ENCODE assay signal across 9 cellular contexts in the genomic region with DNA sequence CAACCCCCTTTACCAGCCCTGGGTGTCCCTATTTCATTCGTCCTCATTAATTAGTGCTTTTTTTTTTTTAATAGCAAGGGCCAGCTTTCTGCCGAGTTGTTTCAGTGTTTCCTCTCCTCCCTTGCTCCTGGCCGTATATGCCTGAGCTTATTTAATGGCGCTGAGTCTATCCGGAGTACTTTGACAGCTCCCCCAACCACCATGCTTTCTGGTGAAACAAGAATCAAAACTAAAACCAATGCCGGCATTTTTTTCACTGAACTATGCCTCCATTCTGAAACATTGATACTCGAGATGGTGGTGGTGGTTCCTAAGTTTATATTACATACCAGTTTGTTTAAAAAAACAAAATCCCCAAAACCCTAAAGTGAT. TPM values are rescaled to one million over a fixed set of nuclear protein-coding genes. Genes with fewer than 3 reads are reported as not detected.
DNase-seq lines count a peak whose midpoint lies in the region; ATAC-seq and FAIRE-seq lines count a peak whose summit lies in the region.
"Had no signal": no experiment of that assay in that cellular context is flagged by ENCODE, and none has a peak within 500 bp of the region (broad histone marks: within the 10 kb centered on the region; RNA-seq: fewer than 3 reads in every experiment).

No MANE protein-coding gene starts in this region.

- H3K9me3 ChIP-seq in ectodermal cell (ENCODE audit: control insufficient read depth, low read length) (no peaks in the 10 kb centered on the region), muscle layer of duodenum (ENCODE audit: control insufficient read depth in 1 of 2, low read length in 2 of 2) (no peaks in the 10 kb centered on the region)

- no peaks in the 10 kb centered on the region for H3K4me1 ChIP-seq in ectodermal cell (ENCODE audit: control insufficient read depth, insufficient read depth, low read length)
- peaks cover 0 to 13% of the 10 kb centered on the region in 2 donors for H3K4me1 ChIP-seq in muscle layer of duodenum (ENCODE audit: control insufficient read depth in 1 of 2, insufficient read depth in 2 of 2, low read length in 2 of 2)

- no peaks in the 10 kb centered on the region for H3K36me3 ChIP-seq in ectodermal cell (ENCODE audit: control insufficient read depth, insufficient read depth, low read length)
- H3K36me3 ChIP-seq in muscle layer of duodenum (ENCODE audit: control insufficient read depth in 1 of 2, insufficient read depth in 2 of 2, low read length in 2 of 2) = no peaks in the 10 kb centered on the region

- DNase-seq in NCI-H1417 (lab: John Stamatoyannopoulos, UW) (peak; percentile 13 to 76 (median 52)), NCI-H1417 treated with DMSO at 0.1 percent for 48 hours (lab: John Stamatoyannopoulos, UW) (no peak), RCC 7860 (ENCODE audit: low spot score) (peak; percentile 14), cerebellar nuclear complex (lab: John Stamatoyannopoulos, UW) (no peak), putamen (ENCODE audit: low spot score) (no peak)

- H3K4me3 ChIP-seq in ectodermal cell (ENCODE audit: insufficient read depth, low read depth, low read length) = peak overlapping the region; percentile 60
- H3K4me3 ChIP-seq in muscle layer of duodenum (ENCODE audit: low read depth in 1 of 2, low read length in 2 of 2) = peak overlapping the region; percentile 68 to 92

- H3K27me3 ChIP-seq in ectodermal cell (ENCODE audit: control insufficient read depth, insufficient read depth, low read length, poor library complexity, severe bottlenecking) (peaks cover 36% of the 10 kb centered on the region), muscle layer of duodenum (ENCODE audit: low read depth, low read length) (no peaks in the 10 kb centered on the region)

- H3K27ac ChIP-seq in ectodermal cell (ENCODE audit: insufficient read depth, low read depth, low read length, poor library complexity, severe bottlenecking) = no peak overlapping the region
- H3K27ac ChIP-seq in muscle layer of duodenum (ENCODE audit: low read length) = peak overlapping the region; percentile 53

- 2 to 6% methylated on average over 6 of the region's 7 CpGs for WGBS in ectodermal cell, 2 experiments

- ATAC-seq in HG02938 (IDR thresholded peaks at IDR 0.05; ENCODE audit: unreplicated experiment) = peak; percentile 17

- FAIRE-seq in RCC 7860 (lab: Jason Lieb, UNC) = no peak
- FAIRE-seq: A204.1 had no signal

RNA-seq across cellular contexts. Expression of gene DCBLD1, which starts 1.2 kb away (rescaled TPM):
- polyA plus RNA-seq in ectodermal cell (2013, experiment 1 of 4) = 7.8 TPM
- 7.8 TPM for polyA plus RNA-seq in ectodermal cell (2013, experiment 2 of 4)
- polyA plus RNA-seq in ectodermal cell (2013, experiment 3 of 4) = 7.6 TPM
- polyA plus RNA-seq in ectodermal cell (2013, experiment 4 of 4) = 8.1 TPM

RNA-seq across cellular contexts. Expression of gene ROS1, which starts 57.9 kb away (rescaled TPM):
- polyA plus RNA-seq in ectodermal cell (2013, experiment 1 of 4) = not detected
- polyA plus RNA-seq in ectodermal cell (2013, experiment 2 of 4) = not detected
- polyA plus RNA-seq in ectodermal cell (2013, experiment 3 of 4) = not detected
- polyA plus RNA-seq in ectodermal cell (2013, experiment 4 of 4) = not detected

Comparison
In these comparisons a context has a peak if more than half of its experiments do, and no peak if none do; other contexts are left out.
1. DNase-seq: peak in NCI-H1417 (3 of 3) and RCC 7860 (single experiment); none in NCI-H1417 treated with DMSO at 0.1 percent for 48 hours (single experiment), cerebellar nuclear complex (0 of 2) and putamen (single experiment).